Comparison of ENCODE assay signal across 13 cellular contexts in genomic region chr1:77796695-77797405, GRCh38. TPM values are rescaled to one million over a fixed set of nuclear protein-coding genes. Genes with fewer than 3 reads are reported as not detected.
DNase-seq lines count a peak whose midpoint lies in the region; ATAC-seq lines count a peak whose summit lies in the region.
"Had no signal": no experiment of that assay in that cellular context is flagged by ENCODE, and none has a peak within 500 bp of the region (broad histone marks: within the 10 kb centered on the region; RNA-seq: fewer than 3 reads in every experiment).

No MANE protein-coding gene starts in this region.

- peak overlapping the region; percentile 11 for H3K27ac Mint-ChIP-seq in stimulated activated effector memory CD8-positive, alpha-beta T cell treated with anti-CD3 and anti-CD28 coated beads, Interleukin-12 subunit alpha, Interleukin-12 subunit beta, amount 100 ng/mL, for 72 hours
- H3K27ac Mint-ChIP-seq: activated naive CD8-positive, alpha-beta T cell; CD8-positive, alpha-beta T cell had no signal

- H3K36me3 Mint-ChIP-seq in stimulated activated effector memory CD8-positive, alpha-beta T cell treated with anti-CD3 and anti-CD28 coated beads, Interleukin-12 subunit alpha, Interleukin-12 subunit beta, amount 100 ng/mL, for 72 hours, result peaks cover 82% of the 10 kb centered on the region

- no peak overlapping the region for H3K4me3 Mint-ChIP-seq in stimulated activated effector memory CD8-positive, alpha-beta T cell treated with anti-CD3 and anti-CD28 coated beads, Interleukin-12 subunit alpha, Interleukin-12 subunit beta, amount 100 ng/mL, for 72 hours
- H3K4me3 Mint-ChIP-seq: activated naive CD8-positive, alpha-beta T cell; CD8-positive, alpha-beta T cell had no signal

- H3K4me1 Mint-ChIP-seq in stimulated activated effector memory CD8-positive, alpha-beta T cell treated with anti-CD3 and anti-CD28 coated beads, Interleukin-12 subunit alpha, Interleukin-12 subunit beta, amount 100 ng/mL, for 72 hours, result peaks cover 34% of the 10 kb centered on the region

- no peak for ATAC-seq in stimulated activated effector memory CD8-positive, alpha-beta T cell treated with anti-CD3 and anti-CD28 coated beads, Interleukin-12 subunit alpha, Interleukin-12 subunit beta, amount 100 ng/mL, for 72 hours
- ATAC-seq in HG03520 (IDR thresholded peaks at IDR 0.05; ENCODE audit: unreplicated experiment) (no peak), esophagus mucosa (no peak)
- ATAC-seq: CD8-positive, alpha-beta T cell had no signal

- no peaks in the 10 kb centered on the region for H3K9me3 Mint-ChIP-seq in stimulated activated effector memory CD8-positive, alpha-beta T cell treated with anti-CD3 and anti-CD28 coated beads, Interleukin-12 subunit alpha, Interleukin-12 subunit beta, amount 100 ng/mL, for 72 hours
- H3K9me3 Mint-ChIP-seq: CD8-positive, alpha-beta T cell had no signal

- DNase-seq in HT1080 (ENCODE audit: low read depth) (peak; percentile 26), amygdala (lab: John Stamatoyannopoulos, UW) (peak in 42 of 56 donors; percentile 2 to 78 (median 38)), hippocampal formation (lab: John Stamatoyannopoulos, UW) (peak; percentile 44 to 72), amniotic stem cell (lab: John Stamatoyannopoulos, UW) (no peak)
- no peak for DNase-seq in stimulated activated effector memory CD8-positive, alpha-beta T cell treated with anti-CD3 and anti-CD28 coated beads, Interleukin-12 subunit alpha, Interleukin-12 subunit beta, amount 100 ng/mL, for 72 hours (ENCODE audit: low spot score in 2 of 2)
- DNase-seq: CD8-positive, alpha-beta T cell; cortex of kidney; kidney; NCI-H1436; sigmoid colon had no signal

RNA-seq across cellular contexts. Expression of gene MIGA1, which starts 17.4 kb away (rescaled TPM):
- 7.9 and 10.8 TPM in 2 replicates for total RNA-seq in HT1080 (2014; rRNA removed; shearing (Covaris generic))
- polyA plus RNA-seq in HT1080 (2015; cell fraction: cytosol; rRNA removed), result 12.3 and 16.5 TPM in 2 replicates
- polyA plus RNA-seq in HT1080 (2015; cell fraction: nucleus; rRNA removed), result 21.4 and 22.4 TPM in 2 replicates
- 6.9 TPM for total RNA-seq in esophagus mucosa

RNA-seq across cellular contexts. Expression of gene USP33, which starts 37.2 kb away (rescaled TPM):
- total RNA-seq in HT1080 (2014; rRNA removed; shearing (Covaris generic)), result 48.7 and 49.7 TPM in 2 replicates
- polyA plus RNA-seq in HT1080 (2015; cell fraction: cytosol; rRNA removed), result 42.3 and 51.2 TPM in 2 replicates
- polyA plus RNA-seq in HT1080 (2015; cell fraction: nucleus; rRNA removed), result 103 and 110 TPM in 2 replicates
- 24.7 TPM for total RNA-seq in esophagus mucosa

Comparison
In these comparisons a context has a peak if more than half of its experiments do, and no peak if none do; other contexts are left out.
1. DNase-seq: peak in HT1080 (single experiment), amygdala (42 of 56) and hippocampal formation (2 of 2); none in stimulated activated effector memory CD8-positive, alpha-beta T cell treated with anti-CD3 and anti-CD28 coated beads, Interleukin-12 subunit alpha, Interleukin-12 subunit beta, amount 100 ng/mL, for 72 hours (0 of 2) and amniotic stem cell (single experiment).